In the genomic region with DNA sequence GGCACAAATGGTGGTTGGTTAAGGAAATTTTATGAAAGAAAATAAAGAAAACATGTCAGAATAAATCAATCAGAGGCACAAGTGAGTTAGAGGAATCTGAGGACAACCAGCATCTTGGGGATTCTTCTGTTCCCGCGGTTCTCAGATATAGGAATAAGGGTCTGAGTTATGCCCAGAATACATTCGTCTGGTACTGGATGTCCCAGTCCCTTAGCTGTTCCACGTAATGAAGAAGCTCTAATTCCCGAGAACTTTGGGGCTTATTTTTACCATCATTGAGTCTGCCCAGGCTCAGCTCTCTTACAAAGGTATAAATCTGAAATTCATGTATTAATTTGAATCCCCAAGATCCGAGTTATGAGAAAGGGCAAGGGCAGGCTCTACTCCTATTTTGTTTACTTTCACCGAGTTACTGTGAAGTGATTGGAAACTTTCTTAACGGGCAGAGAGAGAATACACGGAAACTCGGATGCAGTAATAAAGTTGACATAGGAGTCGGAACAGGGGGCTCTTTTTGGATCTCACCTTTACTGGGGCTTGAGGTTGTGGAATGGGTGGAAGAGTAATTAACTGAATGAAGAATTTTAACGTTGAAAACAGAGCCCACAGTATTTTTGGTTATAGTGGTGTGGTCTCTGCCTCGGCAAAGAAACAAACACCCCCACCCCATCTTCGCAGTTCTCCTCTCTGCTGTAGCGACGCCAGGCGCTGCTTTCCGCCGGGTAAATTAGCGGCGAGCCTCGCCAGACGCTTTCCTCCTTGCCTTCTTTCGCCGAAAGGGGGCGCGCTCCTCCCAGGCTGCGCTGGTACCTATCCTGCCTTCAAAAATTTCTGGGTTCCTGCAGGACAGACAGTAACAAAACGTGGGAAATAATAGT, we compare ENCODE assay signal across 8 cellular contexts. TPM values are rescaled to one million over a fixed set of nuclear protein-coding genes. Genes with fewer than 3 reads are reported as not detected.
A peak's percentile ranks its signal among the peaks of the same experiment; 100 is the strongest.
DNase-seq lines count a peak whose midpoint lies in the region; ATAC-seq, FAIRE-seq and TF ChIP-seq lines count a peak whose summit lies in the region.

No MANE protein-coding gene starts in this region.

- FAIRE-seq in GM12892 (lab: Jason Lieb, UNC) = no peak

- DNase-seq in GM03348 (ENCODE audit: low spot score) = peak; percentile 52
- no peak for DNase-seq in Panc1 (ENCODE audit: low read depth, low spot score)
- DNase-seq in foreskin keratinocyte = no peak
- DNase-seq in putamen (ENCODE audit: low spot score) = peak; percentile 18
- no peak for DNase-seq in SK-N-DZ (ENCODE audit: low spot score)
- DNase-seq in HK-2 (ENCODE audit: unreplicated experiment) = no peak
- DNase-seq in GM12892 (ENCODE audit: insufficient read length) = no peak

- H3K27me3 ChIP-seq in Panc1 (ENCODE audit: control insufficient read depth, insufficient read depth, low read length) = 0 out of 2 replicates have a peak, but pooled peaks cover 2% of the 10 kb centered on the region
- H3K27me3 ChIP-seq in foreskin keratinocyte = peaks cover 21% of the 10 kb centered on the region

- intact Hi-C loops in Panc1 (cut with micrococcal nuclease; ENCODE audit: unreplicated experiment) = loop anchor here (10.0 kb wide), 1 partner anchor 746 kb away; no protein-coding TSS in a partner anchor

- H3K9me3 ChIP-seq in Panc1 (ENCODE audit: control insufficient read depth, insufficient read depth, low read depth, low read length) = no peaks in the 10 kb centered on the region

- H3K4me1 ChIP-seq in Panc1 (ENCODE audit: control insufficient read depth, insufficient read depth, low read length) (0 out of 2 replicates have a peak, but pooled peaks cover 3% of the 10 kb centered on the region), foreskin keratinocyte (no peaks in the 10 kb centered on the region)

- H3K27ac ChIP-seq in Panc1 (ENCODE audit: low read length) = no peak overlapping the region
- no peak overlapping the region for H3K27ac ChIP-seq in foreskin keratinocyte

- POLR2A ChIA-PET in Panc1 (lab: Charles Lee) = no interaction called here

- TF ChIP-seq POLR2A in GM12892 (IDR thresholded peaks at IDR 0.05; ENCODE audit: low read depth, low read length) = no peak

- BruUV-seq in Panc1 (replicated peaks; lab: Mats Ljungman, UMichigan) = no TSS peak

- ATAC-seq in Panc1 (no peak), foreskin keratinocyte (peak; percentile 29), HG03521 (IDR thresholded peaks at IDR 0.05; ENCODE audit: unreplicated experiment) (no peak)

- in situ Hi-C loops in Panc1 (cut with HindIII; ENCODE audit: low pct_unique_long_range_greater_than_20kb, low sequenced_read_pairs) = no loop called here

- CTCF ChIA-PET in Panc1 (lab: Charles Lee) = no interaction called here

- H3K4me3 ChIP-seq in Panc1 (ENCODE audit: low read depth in 2 of 2, low read length in 2 of 2) = peak overlapping the region in 1 of 2 experiments; percentile 13; a peak in 1 of 4 replicates

- peak; percentile 80 for TF ChIP-seq CTCF in Panc1 (IDR thresholded peaks at IDR 0.05)
- peak; percentile 56 for TF ChIP-seq CTCF in foreskin keratinocyte (conservative IDR thresholded peaks at IDR 0.05)

- H3K36me3 ChIP-seq in Panc1 (ENCODE audit: control insufficient read depth, insufficient read depth, low read length) = no peaks in the 10 kb centered on the region

RNA-seq across cellular contexts. Expression of a gene that starts 7.1 kb away (rescaled TPM):
- total RNA-seq in Panc1 (2021; ENCODE audit: unreplicated experiment) (0.69 TPM), foreskin keratinocyte (0.04 TPM in 1 of 2 replicates, not detected in the other)
- polyA plus RNA-seq in Panc1 (2012; ENCODE audit: insufficient read length) = 0.18 TPM
- polyA plus RNA-seq in foreskin keratinocyte = not detected in 2 replicates
- not detected in 2 replicates for polyA plus RNA-seq in SK-N-DZ (2014; cell fraction: cytosol; rRNA removed)
- polyA plus RNA-seq in SK-N-DZ (2014; cell fraction: nucleus; rRNA removed) = not detected in 2 replicates
- polyA plus RNA-seq in GM12892 (2012; ENCODE audit: missing spikeins) = 0.13 TPM

Comparison
In these comparisons a context has a peak if more than half of its experiments do, and no peak if none do; other contexts are left out.
1. DNase-seq: peak in GM03348 (single experiment) and putamen (single experiment); none in Panc1 (single experiment), foreskin keratinocyte (0 of 2), SK-N-DZ (single experiment), HK-2 (single experiment) and GM12892 (single experiment).